26 cellular contexts compared by ENCODE assay signal in the genomic region with DNA sequence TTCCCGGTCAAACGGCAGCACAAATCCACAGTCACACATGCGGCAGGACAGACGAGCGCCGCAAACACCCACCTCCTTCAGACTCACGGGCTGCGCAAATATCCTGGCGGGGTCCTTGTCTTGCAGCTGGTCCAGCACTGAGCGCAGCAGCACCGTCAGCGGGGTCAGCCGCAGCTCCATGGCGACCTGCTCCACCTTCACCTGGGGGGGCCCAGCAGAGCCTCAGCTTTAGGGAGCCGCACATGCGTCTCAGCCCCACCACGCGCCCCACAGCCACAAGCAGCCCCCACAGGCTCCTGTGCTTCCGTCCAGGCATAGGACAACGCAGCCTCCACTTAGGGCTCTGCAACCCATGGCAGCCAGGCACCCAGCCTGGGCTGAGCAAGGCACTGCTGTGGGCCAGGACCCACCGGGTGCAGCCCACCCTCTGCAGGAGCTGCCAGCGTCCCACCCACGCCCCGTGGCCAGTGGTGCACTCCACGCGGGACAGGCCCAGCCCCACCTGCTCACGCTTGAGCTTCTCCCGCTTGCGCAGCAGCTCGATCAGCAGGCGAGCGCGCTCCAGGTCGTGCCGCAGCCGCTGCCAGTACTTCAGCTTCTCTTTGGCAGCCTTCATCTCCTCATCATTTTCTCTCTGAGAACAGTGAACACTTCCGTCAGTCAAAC.
"Had no signal": no experiment of that assay in that cellular context is flagged by ENCODE, and none has a peak within 500 bp of the region (broad histone marks: within the 10 kb centered on the region; RNA-seq: fewer than 3 reads in every experiment).

No MANE protein-coding gene starts in this region.

- H3K27ac ChIP-seq: body of pancreas, Peyer's patch, RWPE1, SJSA1 had no signal

- H3K9me3 ChIP-seq: body of pancreas, Peyer's patch, SJSA1 had no signal

- FAIRE-seq: TTC549 had no signal

- H3K4me3 Mint-ChIP-seq: activated CD4-positive, alpha-beta memory T cell treated with anti-CD3 and anti-CD28 coated beads, Interleukin-2, amount 10 ng/mL, durations not matched to agents 7 days and 5 days; activated naive CD4-positive, alpha-beta T cell treated with anti-CD3 and anti-CD28 coated beads, Interleukin-2, amount 10 ng/mL, durations not matched to agents 7 days and 5 days; activated naive CD8-positive, alpha-beta T cell treated with anti-CD3 and anti-CD28 coated beads, Interleukin-2, amount 10 ng/mL, durations not matched to agents 7 days and 5 days; activated T-cell treated with anti-CD3 and anti-CD28 coated beads, Interleukin-2, amount 50 U/mL, for 72 hours had no signal

- H3K27me3 ChIP-seq: body of pancreas, Peyer's patch, SJSA1 had no signal

- H3K4me3 ChIP-seq: body of pancreas, Peyer's patch, SJSA1 had no signal

- H3K4me1 ChIP-seq: Peyer's patch, SJSA1 had no signal

- ATAC-seq: activated T-cell treated with anti-CD3 and anti-CD28 coated beads, Interleukin-2, amount 50 U/mL, for 72 hours; body of pancreas had no signal

- H3K9me3 Mint-ChIP-seq: activated CD4-positive, alpha-beta memory T cell treated with anti-CD3 and anti-CD28 coated beads, Interleukin-2, amount 10 ng/mL, durations not matched to agents 7 days and 5 days; activated naive CD4-positive, alpha-beta T cell treated with anti-CD3 and anti-CD28 coated beads, Interleukin-2, amount 10 ng/mL, durations not matched to agents 7 days and 5 days; activated naive CD8-positive, alpha-beta T cell treated with anti-CD3 and anti-CD28 coated beads, Interleukin-2, amount 10 ng/mL, durations not matched to agents 7 days and 5 days; activated T-cell treated with anti-CD3 and anti-CD28 coated beads, Interleukin-2, amount 50 U/mL, for 72 hours; activated T-helper 2 cell treated with anti-CD3 and anti-CD28 coated beads, Interferon-gamma antibody, Interleukin-2, Interleukin-4, amounts not matched to agents 10 μg/mL and 5 μg/mL and 100 μg/mL, durations not matched to agents 14 hours and 24 hours and 36 hours had no signal

- H3K27me3 Mint-ChIP-seq: activated CD4-positive, alpha-beta memory T cell treated with anti-CD3 and anti-CD28 coated beads, Interleukin-2, amount 10 ng/mL, durations not matched to agents 7 days and 5 days; activated naive CD4-positive, alpha-beta T cell treated with anti-CD3 and anti-CD28 coated beads, Interleukin-2, amount 10 ng/mL, durations not matched to agents 7 days and 5 days; activated naive CD8-positive, alpha-beta T cell treated with anti-CD3 and anti-CD28 coated beads, Interleukin-2, amount 10 ng/mL, durations not matched to agents 7 days and 5 days had no signal

- DNase-seq: activated CD4-positive, alpha-beta memory T cell treated with anti-CD3 and anti-CD28 coated beads, Interleukin-2, amount 10 ng/mL, durations not matched to agents 7 days and 5 days; activated CD4-positive, alpha-beta T cell treated with anti-CD3 and anti-CD28 coated beads, Interleukin-2, amount 50 U/mL, for 1 hour; activated CD4-positive, CD25-positive, alpha-beta regulatory T cell; activated CD8-positive, alpha-beta memory T cell treated with anti-CD3 and anti-CD28 coated beads, Interleukin-2, amount 50 U/mL, for 4 hours; activated gamma-delta T cell treated with Interleukin-2 at 50 U/mL for 16 hours; activated naive CD4-positive, alpha-beta T cell treated with anti-CD3 and anti-CD28 coated beads, Interleukin-2, amount 10 ng/mL, durations not matched to agents 7 days and 5 days; activated naive CD8-positive, alpha-beta T cell treated with anti-CD3 and anti-CD28 coated beads, Interleukin-2, amount 10 ng/mL, durations not matched to agents 7 days and 5 days; activated T-cell treated with anti-CD3 and anti-CD28 coated beads, Interleukin-2, amount 50 U/mL, for 72 hours; aorta; body of pancreas; Karpas-422; MM.1S; NCI-H1105 treated with DMSO at 0.1 percent for 48 hours; NCI-H1436 treated with DMSO at 0.1 percent for 48 hours; NCI-H187; NCI-H2081; NCI-H510A treated with DMSO at 0.1 percent for 48 hours; NCI-H69; Peyer's patch; SHP77; T-helper 2 cell; T1000 had no signal

- H3K27ac Mint-ChIP-seq: activated CD4-positive, alpha-beta memory T cell treated with anti-CD3 and anti-CD28 coated beads, Interleukin-2, amount 10 ng/mL, durations not matched to agents 7 days and 5 days; activated naive CD4-positive, alpha-beta T cell treated with anti-CD3 and anti-CD28 coated beads, Interleukin-2, amount 10 ng/mL, durations not matched to agents 7 days and 5 days; activated naive CD8-positive, alpha-beta T cell treated with anti-CD3 and anti-CD28 coated beads, Interleukin-2, amount 10 ng/mL, durations not matched to agents 7 days and 5 days; activated T-cell treated with anti-CD3 and anti-CD28 coated beads, Interleukin-2, amount 50 U/mL, for 72 hours; activated T-helper 2 cell treated with anti-CD3 and anti-CD28 coated beads, Interferon-gamma antibody, Interleukin-2, Interleukin-4, amounts not matched to agents 10 μg/mL and 5 μg/mL and 100 μg/mL, durations not matched to agents 14 hours and 24 hours and 36 hours had no signal
